22 cellular contexts compared by ENCODE assay signal in the genomic region with DNA sequence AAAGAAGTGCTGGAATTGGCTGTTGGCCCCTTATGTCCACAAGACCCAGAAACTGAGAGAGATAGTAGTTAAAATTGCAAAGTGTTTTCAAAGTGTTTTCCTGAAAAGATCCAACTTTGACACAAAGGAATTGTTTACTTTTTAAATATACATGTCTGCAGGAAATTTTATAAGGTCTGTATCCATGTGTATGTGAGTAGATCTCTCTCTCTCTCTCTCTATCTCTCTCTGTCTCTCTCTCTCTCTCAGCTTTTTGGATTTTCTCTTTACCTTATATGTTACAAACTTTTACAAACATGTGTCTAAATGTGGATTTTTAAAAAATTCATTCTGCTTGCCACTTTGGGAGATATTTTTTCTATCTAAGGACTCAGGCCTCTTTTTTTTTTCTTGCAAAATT.
DNase-seq lines count a peak whose midpoint lies in the region; ATAC-seq and TF ChIP-seq lines count a peak whose summit lies in the region.
"Had no signal": no experiment of that assay in that cellular context is flagged by ENCODE, and none has a peak within 500 bp of the region (broad histone marks: within the 10 kb centered on the region; RNA-seq: fewer than 3 reads in every experiment).

No MANE protein-coding gene starts in this region.

- H3K4me3 ChIP-seq in HL-60 (replicated peaks; ENCODE audit: insufficient read depth, low read length) = no peak overlapping the region
- H3K4me3 ChIP-seq: BLaER1, GM12878 had no signal

- ATAC-seq in foreskin keratinocyte = no peak
- ATAC-seq: GM12878 had no signal

- peak overlapping the region; percentile 71; the same call in 1 of the 2 replicates for H3K27ac ChIP-seq in HL-60 (replicated peaks)
- H3K27ac ChIP-seq in foreskin keratinocyte = no peak overlapping the region
- H3K27ac ChIP-seq: BLaER1 had no signal

- no peaks in the 10 kb centered on the region for H3K27me3 ChIP-seq in HL-60 (ENCODE audit: insufficient read depth, poor library complexity, severe bottlenecking)
- no peaks in the 10 kb centered on the region for H3K27me3 ChIP-seq in foreskin keratinocyte
- H3K27me3 ChIP-seq: BE2C, BLaER1 had no signal

- H3K27me3 Mint-ChIP-seq in nephron (ENCODE audit: low read depth) = peaks cover 6% of the 10 kb centered on the region

- no peak for TF ChIP-seq CTCF in HL-60 (IDR thresholded peaks at IDR 0.05; ENCODE audit: insufficient read depth, low read length)
- TF ChIP-seq CTCF in nephron (IDR thresholded peaks at IDR 0.05; ENCODE audit: unreplicated experiment in 3 of 3) = no peak
- TF ChIP-seq CTCF in foreskin keratinocyte (conservative IDR thresholded peaks at IDR 0.05) = no peak

- no peaks in the 10 kb centered on the region for H3K36me3 Mint-ChIP-seq in nephron (ENCODE audit: low read depth)
- H3K36me3 Mint-ChIP-seq: CD14-positive monocyte; CD4-positive, alpha-beta memory T cell; CD4-positive, CD25-positive, alpha-beta regulatory T cell had no signal

- peaks cover 34% of the 10 kb centered on the region for H3K4me1 Mint-ChIP-seq in nephron
- H3K4me1 Mint-ChIP-seq: CD14-positive monocyte; CD4-positive, alpha-beta memory T cell; CD4-positive, CD25-positive, alpha-beta regulatory T cell; CD8-positive, alpha-beta memory T cell had no signal

- no peaks in the 10 kb centered on the region for H3K9me3 Mint-ChIP-seq in nephron
- H3K9me3 Mint-ChIP-seq: CD14-positive monocyte; CD4-positive, alpha-beta memory T cell; CD4-positive, CD25-positive, alpha-beta regulatory T cell; CD8-positive, alpha-beta memory T cell had no signal

- DNase-seq in HL-60 (ENCODE audit: low read depth in 1 of 2, low spot score in 1 of 2) (no peak), foreskin keratinocyte (no peak), dermis blood vessel endothelial cell (no peak), cortex of kidney (lab: John Stamatoyannopoulos, UW) (no peak)
- DNase-seq: 8988T; ACHN; BE2C; C1 segment of cervical spinal cord; CD4-positive, alpha-beta memory T cell; CD4-positive, CD25-positive, alpha-beta regulatory T cell; CD8-positive, alpha-beta memory T cell; COR-L47; DMS 273 treated with DMSO at 0.1 percent for 48 hours; DMS153; DMS53; DMS79; DND-41; GDM1 had no signal

- H3K27ac Mint-ChIP-seq in nephron = peak overlapping the region; percentile 42 to 68 (median 48)
- H3K27ac Mint-ChIP-seq: CD14-positive monocyte; CD4-positive, alpha-beta memory T cell; CD4-positive, CD25-positive, alpha-beta regulatory T cell had no signal

- peaks cover 6% of the 10 kb centered on the region for H3K4me1 ChIP-seq in foreskin keratinocyte
- H3K4me1 ChIP-seq: BE2C, BLaER1 had no signal

- H3K4me3 Mint-ChIP-seq in nephron = no peak overlapping the region
- H3K4me3 Mint-ChIP-seq: CD14-positive monocyte; CD4-positive, alpha-beta memory T cell; CD4-positive, CD25-positive, alpha-beta regulatory T cell; CD8-positive, alpha-beta memory T cell had no signal
